19 cellular contexts compared by ENCODE assay signal in genomic region chr14:76282581-76282980, GRCh38.
"Had no signal": no experiment of that assay in that cellular context is flagged by ENCODE, and none has a peak within 500 bp of the region (broad histone marks: within the 10 kb centered on the region; RNA-seq: fewer than 3 reads in every experiment).

No MANE protein-coding gene starts in this region.

- FAIRE-seq: endothelial cell of umbilical vein had no signal

- H3K4me3 Mint-ChIP-seq: dendritic cell treated with granulocyte-macrophage colony-stimulating factor and Interleukin-4, amounts not matched to agents 40 ng/mL and 50 ng/mL, for 4 days; naive thymus-derived CD4-positive, alpha-beta T cell; nephron progenitor cell; stimulated activated naive B cell treated with anti-CD40 and anti-IgM and Interleukin-4, amounts not matched to agents 10 μg/mL and 1 μg/mL and 100 μg/mL, for 72 hours; stimulated activated naive CD8-positive, alpha-beta T cell treated with anti-CD3 and anti-CD28 coated beads, Interleukin-15, amount 100 ng/mL, for 72 hours had no signal

- H3K4me1 ChIP-seq: foreskin keratinocyte, psoas muscle, sigmoid colon, testis, tibial nerve had no signal

- H3K4me3 ChIP-seq: lung, psoas muscle, sigmoid colon, skin epidermis, testis, tibial nerve had no signal

- H3K27me3 ChIP-seq: sigmoid colon, testis, tibial nerve had no signal

- H3K27ac Mint-ChIP-seq: dendritic cell treated with granulocyte-macrophage colony-stimulating factor and Interleukin-4, amounts not matched to agents 40 ng/mL and 50 ng/mL, for 4 days; naive thymus-derived CD4-positive, alpha-beta T cell; nephron progenitor cell; stimulated activated naive B cell treated with anti-CD40 and anti-IgM and Interleukin-4, amounts not matched to agents 10 μg/mL and 1 μg/mL and 100 μg/mL, for 72 hours had no signal

- ATAC-seq: foreskin keratinocyte; left colon; left ventricle myocardium superior; naive thymus-derived CD4-positive, alpha-beta T cell; psoas muscle; stimulated activated naive B cell treated with anti-CD40 and anti-IgM and Interleukin-4, amounts not matched to agents 10 μg/mL and 1 μg/mL and 100 μg/mL, for 72 hours; stimulated activated naive CD8-positive, alpha-beta T cell treated with anti-CD3 and anti-CD28 coated beads, Interleukin-15, amount 100 ng/mL, for 72 hours had no signal

- H3K4me1 Mint-ChIP-seq: naive thymus-derived CD4-positive, alpha-beta T cell; nephron progenitor cell; stimulated activated naive B cell treated with anti-CD40 and anti-IgM and Interleukin-4, amounts not matched to agents 10 μg/mL and 1 μg/mL and 100 μg/mL, for 72 hours; stimulated activated naive CD8-positive, alpha-beta T cell treated with anti-CD3 and anti-CD28 coated beads, Interleukin-15, amount 100 ng/mL, for 72 hours had no signal

- H3K36me3 ChIP-seq: sigmoid colon, tibial nerve had no signal

- H3K9me3 ChIP-seq: psoas muscle, sigmoid colon, testis, tibial nerve had no signal

- H3K9me3 Mint-ChIP-seq: dendritic cell treated with granulocyte-macrophage colony-stimulating factor and Interleukin-4, amounts not matched to agents 40 ng/mL and 50 ng/mL, for 4 days; stimulated activated naive CD8-positive, alpha-beta T cell treated with anti-CD3 and anti-CD28 coated beads, Interleukin-15, amount 100 ng/mL, for 72 hours had no signal

- H3K27ac ChIP-seq: foreskin keratinocyte, psoas muscle, sigmoid colon, skin epidermis, testis, tibial nerve had no signal

- DNase-seq: erythroblast; foreskin keratinocyte; left colon; left ventricle myocardium superior; naive thymus-derived CD4-positive, alpha-beta T cell; nephron progenitor cell; psoas muscle; retina; sigmoid colon; stimulated activated CD4-positive, alpha-beta T cell treated with anti-CD3 and anti-CD28 coated beads, Interleukin-2, amount 100 ng/mL, for 24 hours; stimulated activated CD4-positive, alpha-beta T cell treated with anti-CD3 and anti-CD28 coated beads, Interleukin-4, amount 100 ng/mL, for 4 hours; stimulated activated naive B cell treated with anti-CD40 and anti-IgM and Interleukin-4, amounts not matched to agents 10 μg/mL and 1 μg/mL and 100 μg/mL, for 72 hours; stimulated activated naive CD8-positive, alpha-beta T cell treated with anti-CD3 and anti-CD28 coated beads, Interleukin-15, amount 100 ng/mL, for 72 hours; testis had no signal

- H3K36me3 Mint-ChIP-seq: naive thymus-derived CD4-positive, alpha-beta T cell had no signal
